ENCODE assay signal across 11 cellular contexts in genomic region chr3:14438929-14439328, GRCh38. TPM values are rescaled to one million over a fixed set of nuclear protein-coding genes. Genes with fewer than 3 reads are reported as not detected.
DNase-seq lines count a peak whose midpoint lies in the region; ATAC-seq and TF ChIP-seq lines count a peak whose summit lies in the region.
"Had no signal": no experiment of that assay in that cellular context is flagged by ENCODE, and none has a peak within 500 bp of the region (broad histone marks: within the 10 kb centered on the region; RNA-seq: fewer than 3 reads in every experiment).

No MANE protein-coding gene starts in this region.

- H3K36me3 Mint-ChIP-seq in IgD-negative memory B cell (peaks cover 2% of the 10 kb centered on the region), brain (peaks cover 1% of the 10 kb centered on the region)
- H3K36me3 Mint-ChIP-seq in activated naive CD4-positive, alpha-beta T cell treated with anti-CD3 and anti-CD28 coated beads, Interleukin-2, amount 50 U/mL, for 72 hours: peaks cover 2 to 5% of the 10 kb centered on the region in 2 donors

- no peak overlapping the region for H3K18ac ChIP-seq in trophoblast cell (ENCODE audit: low read length)

- H3K27ac ChIP-seq in BLaER1 (no peak overlapping the region), trophoblast cell (ENCODE audit: low read depth, low read length) (no peak overlapping the region)
- H3K27ac ChIP-seq: vagina had no signal

- ATAC-seq in activated naive CD4-positive, alpha-beta T cell treated with anti-CD3 and anti-CD28 coated beads, Interleukin-2, amount 50 U/mL, for 72 hours: no peak
- no peak for ATAC-seq in HG03039 (IDR thresholded peaks at IDR 0.05; ENCODE audit: unreplicated experiment)
- ATAC-seq: activated CD8-positive, alpha-beta T cell treated with anti-CD3 and anti-CD28 coated beads for 36 hours had no signal

- H4K12ac ChIP-seq in trophoblast cell (ENCODE audit: low read depth, low read length): no peak overlapping the region

- H3K4ac ChIP-seq in trophoblast cell (ENCODE audit: low read depth, low read length): peak overlapping the region; percentile 19

- no peaks in the 10 kb centered on the region for H3K9me3 Mint-ChIP-seq in IgD-negative memory B cell
- no peaks in the 10 kb centered on the region for H3K9me3 Mint-ChIP-seq in brain
- H3K9me3 Mint-ChIP-seq in activated naive CD4-positive, alpha-beta T cell treated with anti-CD3 and anti-CD28 coated beads, Interleukin-2, amount 50 U/mL, for 72 hours: no peaks in the 10 kb centered on the region
- H3K9me3 Mint-ChIP-seq: activated CD8-positive, alpha-beta T cell treated with anti-CD3 and anti-CD28 coated beads for 36 hours had no signal

- H4K91ac ChIP-seq in trophoblast cell (ENCODE audit: low read depth, low read length): no peak overlapping the region

- no peak overlapping the region for H2BK5ac ChIP-seq in trophoblast cell (ENCODE audit: low read depth, low read length, poor library complexity)

- no peak overlapping the region for H2BK12ac ChIP-seq in trophoblast cell (ENCODE audit: low read length)

- H3K9me3 ChIP-seq in BLaER1 (no peaks in the 10 kb centered on the region), trophoblast cell (ENCODE audit: insufficient read depth, low read depth, low read length) (no peaks in the 10 kb centered on the region)
- H3K9me3 ChIP-seq: vagina had no signal

- peaks cover 8% of the 10 kb centered on the region for H3K79me1 ChIP-seq in trophoblast cell (ENCODE audit: low read length)

- H3K9ac ChIP-seq in BLaER1 (no peak overlapping the region; the same call in 1 of the 2 replicates), trophoblast cell (ENCODE audit: low read length) (no peak overlapping the region)

- H4K20me1 ChIP-seq in BLaER1: peaks cover 94% of the 10 kb centered on the region

- peaks cover 8% of the 10 kb centered on the region for H3K79me2 ChIP-seq in trophoblast cell (ENCODE audit: control insufficient read depth, insufficient read depth, low read length, poor library complexity)

- H3K4me1 Mint-ChIP-seq in IgD-negative memory B cell: peaks cover 31 to 38% (median 36%) of the 10 kb centered on the region in 3 donors
- peaks cover 73% of the 10 kb centered on the region for H3K4me1 Mint-ChIP-seq in brain

- H3K27ac Mint-ChIP-seq in IgD-negative memory B cell (peak overlapping the region in 2 of 3 donors; percentile 56 to 83), brain (peak overlapping the region in 4 of 5 experiments; percentile 83 to 96 (median 92))
- H3K27ac Mint-ChIP-seq in activated naive CD4-positive, alpha-beta T cell treated with anti-CD3 and anti-CD28 coated beads, Interleukin-2, amount 50 U/mL, for 72 hours: peak overlapping the region in 1 of 2 donors; percentile 61

- TF ChIP-seq CTCF in brain (conservative IDR thresholded peaks at IDR 0.05): no peak

- H3K4me3 Mint-ChIP-seq in IgD-negative memory B cell (peak overlapping the region in 1 of 4 donors; percentile 80), brain (no peak overlapping the region)
- H3K4me3 Mint-ChIP-seq: activated CD8-positive, alpha-beta T cell treated with anti-CD3 and anti-CD28 coated beads for 36 hours had no signal

- H3K4me2 ChIP-seq in BLaER1 (peak overlapping the region; percentile 48; the same call in 1 of the 2 replicates), trophoblast cell (ENCODE audit: low read length) (no peak overlapping the region)

- no peak overlapping the region for H2BK120ac ChIP-seq in trophoblast cell (ENCODE audit: insufficient read depth, low read length, poor library complexity)

- H3K36me3 ChIP-seq in BLaER1: peaks cover 34% of the 10 kb centered on the region
- peaks cover 14 to 16% of the 10 kb centered on the region in 2 experiments for H3K36me3 ChIP-seq in trophoblast cell (ENCODE audit: control insufficient read depth in 1 of 2, insufficient read depth in 2 of 2, low read length in 2 of 2)
- H3K36me3 ChIP-seq: vagina had no signal

- H3K4me3 ChIP-seq in BLaER1 (no peak overlapping the region), trophoblast cell (ENCODE audit: low read depth, low read length) (no peak overlapping the region)
- H3K4me3 ChIP-seq: vagina had no signal

- no peak overlapping the region for H2AK5ac ChIP-seq in trophoblast cell (ENCODE audit: low read length)

- H4K8ac ChIP-seq in trophoblast cell (ENCODE audit: low read depth, low read length): no peak overlapping the region

- WGBS in trophoblast cell (ENCODE audit: extremely low coverage, insufficient coverage, insufficient read length): no CpG with 5 or more reads among the region's 6 CpGs

- no peak overlapping the region for H2AFZ ChIP-seq in trophoblast cell (ENCODE audit: insufficient read depth, low read length, poor library complexity)

- no peak overlapping the region for H3K23ac ChIP-seq in trophoblast cell (ENCODE audit: low read length)

- H3K14ac ChIP-seq in trophoblast cell (ENCODE audit: low read length): no peak overlapping the region

- H3K27me3 Mint-ChIP-seq in IgD-negative memory B cell: no peaks in the 10 kb centered on the region
- no peaks in the 10 kb centered on the region for H3K27me3 Mint-ChIP-seq in brain
- H3K27me3 Mint-ChIP-seq: activated CD8-positive, alpha-beta T cell treated with anti-CD3 and anti-CD28 coated beads for 36 hours had no signal

- H3K4me1 ChIP-seq in BLaER1 (peaks cover 56% of the 10 kb centered on the region), trophoblast cell (ENCODE audit: control insufficient read depth in 1 of 2, insufficient read depth in 2 of 2, low read length in 2 of 2) (peaks cover 20 to 24% of the 10 kb centered on the region in 2 experiments)

- H3K27me3 ChIP-seq in BLaER1: no peaks in the 10 kb centered on the region
- no peaks in the 10 kb centered on the region for H3K27me3 ChIP-seq in trophoblast cell (ENCODE audit: insufficient read depth, low read length)
- H3K27me3 ChIP-seq: vagina had no signal

- DNase-seq in trophoblast cell: no peak
- no peak for DNase-seq in NCI-H524 (lab: John Stamatoyannopoulos, UW)
- no peak for DNase-seq in activated naive CD4-positive, alpha-beta T cell treated with anti-CD3 and anti-CD28 coated beads, Interleukin-2, amount 50 U/mL, for 72 hours (ENCODE audit: low spot score in 2 of 2)
- DNase-seq in stimulated activated CD4-positive, alpha-beta T cell treated with anti-CD3 and anti-CD28 coated beads, Interleukin-2, amount 100 ng/mL, for 24 hours: no peak
- DNase-seq: activated CD8-positive, alpha-beta T cell treated with anti-CD3 and anti-CD28 coated beads for 36 hours; mammary epithelial cell had no signal

RNA-seq across cellular contexts. Expression of gene SLC6A6, which starts 36.5 kb away (rescaled TPM):
- 7.6 TPM for polyA plus RNA-seq in IgD-negative memory B cell
- 5.2 TPM for polyA plus RNA-seq in brain (ENCODE audit: insufficient read depth, low read depth, low replicate concordance)
- 64.5 and 69.3 TPM in 2 replicates for polyA plus RNA-seq in trophoblast cell (2013)
- total RNA-seq in activated naive CD4-positive, alpha-beta T cell treated with anti-CD3 and anti-CD28 coated beads, Interleukin-2, amount 50 U/mL, for 72 hours: 10 to 100 TPM; 52.7 to 71.9 TPM
